Comparison of ENCODE assay signal across 15 cellular contexts in genomic region chr1:91427741-91428140, GRCh38. TPM values are rescaled to one million over a fixed set of nuclear protein-coding genes. Genes with fewer than 3 reads are reported as not detected.
DNase-seq lines count a peak whose midpoint lies in the region; FAIRE-seq and TF ChIP-seq lines count a peak whose summit lies in the region.
"Had no signal": no experiment of that assay in that cellular context is flagged by ENCODE, and none has a peak within 500 bp of the region (broad histone marks: within the 10 kb centered on the region; RNA-seq: fewer than 3 reads in every experiment).

No MANE protein-coding gene starts in this region.

- FAIRE-seq in GM19239 (lab: Jason Lieb, UNC), result no peak
- FAIRE-seq: H54 had no signal

- H3K27me3 ChIP-seq in endodermal cell (ENCODE audit: control insufficient read depth, insufficient read depth, low read length, poor library complexity, severe bottlenecking), result no peaks in the 10 kb centered on the region

- H3K9me3 ChIP-seq in endodermal cell (ENCODE audit: control insufficient read depth, low read length), result no peaks in the 10 kb centered on the region

- peak overlapping the region; percentile 87 for H3K27ac Mint-ChIP-seq in endodermal cell
- no peak overlapping the region for H3K27ac Mint-ChIP-seq in MCF 10A (ENCODE audit: low read depth, unreplicated experiment)
- H3K27ac Mint-ChIP-seq: activated naive CD8-positive, alpha-beta T cell treated with anti-CD3 and anti-CD28 coated beads for 36 hours; CD8-positive, alpha-beta memory T cell had no signal

- H3K9me3 Mint-ChIP-seq in endodermal cell, result no peaks in the 10 kb centered on the region
- peaks cover 15% of the 10 kb centered on the region for H3K9me3 Mint-ChIP-seq in MCF 10A (ENCODE audit: unreplicated experiment)

- in situ Hi-C loops in ACHN (cut with HindIII; ENCODE audit: low pct_ligation_motif_present, low pct_unique_long_range_greater_than_20kb, low sequenced_read_pairs), result no loop called here

- H3K4me1 ChIP-seq in endodermal cell (ENCODE audit: control insufficient read depth, insufficient read depth, low read length), result no peaks in the 10 kb centered on the region

- BruUV-seq in MCF 10A (replicated peaks; lab: Mats Ljungman, UMichigan), result no TSS peak

- H3K27me3 Mint-ChIP-seq in endodermal cell (ENCODE audit: insufficient read depth), result peaks cover 15% of the 10 kb centered on the region
- H3K27me3 Mint-ChIP-seq in MCF 10A (ENCODE audit: insufficient read depth, unreplicated experiment), result peaks cover 58% of the 10 kb centered on the region

- H3K36me3 ChIP-seq in endodermal cell (ENCODE audit: control insufficient read depth, insufficient read depth, low read length), result no peaks in the 10 kb centered on the region

- no peaks in the 10 kb centered on the region for H3K36me3 Mint-ChIP-seq in endodermal cell (ENCODE audit: low read depth)
- H3K36me3 Mint-ChIP-seq in MCF 10A (ENCODE audit: insufficient read depth, unreplicated experiment), result no peaks in the 10 kb centered on the region
- H3K36me3 Mint-ChIP-seq: activated naive CD8-positive, alpha-beta T cell treated with anti-CD3 and anti-CD28 coated beads for 36 hours had no signal

- no peak overlapping the region for H3K4me3 ChIP-seq in endodermal cell (ENCODE audit: low read length)

- H3K4me3 Mint-ChIP-seq in endodermal cell (peak overlapping the region; percentile 58), MCF 10A (ENCODE audit: unreplicated experiment) (no peak overlapping the region)
- H3K4me3 Mint-ChIP-seq: activated naive CD8-positive, alpha-beta T cell treated with anti-CD3 and anti-CD28 coated beads for 36 hours; CD8-positive, alpha-beta memory T cell had no signal

- no peak overlapping the region for H3K27ac ChIP-seq in endodermal cell (ENCODE audit: low read depth, low read length)

- H3K4me1 Mint-ChIP-seq in endodermal cell, result peaks cover 7% of the 10 kb centered on the region
- peaks cover 4% of the 10 kb centered on the region for H3K4me1 Mint-ChIP-seq in MCF 10A (ENCODE audit: insufficient read depth, unreplicated experiment)
- H3K4me1 Mint-ChIP-seq: activated naive CD8-positive, alpha-beta T cell treated with anti-CD3 and anti-CD28 coated beads for 36 hours; CD8-positive, alpha-beta memory T cell had no signal

- POLR2A ChIA-PET in MCF 10A (lab: Yijun Ruan, JAX), result no interaction called here

- H3K9ac ChIP-seq in endodermal cell (ENCODE audit: extremely low read depth, low read length, poor library complexity, severe bottlenecking), result no peak overlapping the region

- 60 to 68% methylated on average over 2 to 7 of the region's 13 CpGs for WGBS in endodermal cell (ENCODE audit: insufficient coverage in 1 of 2, insufficient read length in 1 of 2), 2 experiments

- intact Hi-C loops in MCF 10A (cut with micrococcal nuclease), result no loop called here

- DNase-seq in ACHN, result peak; percentile 27
- peak; percentile 8 for DNase-seq in ELF-1 (ENCODE audit: low read depth, low spot score)
- DNase-seq in NCI-H2107 treated with DMSO at 0.1 percent for 48 hours (lab: John Stamatoyannopoulos, UW; ENCODE audit: unreplicated experiment), result peak; percentile 32
- peak; percentile 66 for DNase-seq in endodermal cell
- no peak for DNase-seq in GM19239 (ENCODE audit: insufficient read length, low spot score)
- DNase-seq in SHP77 (lab: John Stamatoyannopoulos, UW), result no peak
- no peak for DNase-seq in MCF 10A (ENCODE audit: unreplicated experiment)
- DNase-seq: activated naive CD8-positive, alpha-beta T cell treated with anti-CD3 and anti-CD28 coated beads for 36 hours; CD8-positive, alpha-beta memory T cell; NCI-H187; NCI-H524 treated with DMSO at 0.1 percent for 48 hours; nucleus accumbens; stimulated activated CD4-positive, alpha-beta T cell treated with anti-CD3 and anti-CD28 coated beads, Interleukin-12 subunit alpha, Interleukin-12 subunit beta, amount 100 ng/mL, for 4 hours; T-helper 9 cell had no signal

- CTCF ChIA-PET in MCF 10A (lab: Yijun Ruan, JAX), result interaction anchor here (0.7 to 1.0 kb wide), 2 partner anchors 21 to 261 kb away, joined by 3 to 4 read pairs; no protein-coding TSS in a partner anchor

- TF ChIP-seq CTCF in endodermal cell (conservative IDR thresholded peaks at IDR 0.05) (no peak), MCF 10A (IDR thresholded peaks at IDR 0.05; ENCODE audit: unreplicated experiment) (no peak)

RNA-seq across cellular contexts. Expression of gene HFM1, which starts 23.1 kb away (rescaled TPM):
- total RNA-seq in endodermal cell (1 to 10 TPM; 4.6 to 5.9 TPM), MCF 10A (2022) (not detected in 2 replicates)
- polyA plus RNA-seq in endodermal cell (2013, experiment 1 of 2), result 10.0 TPM
- 10.8 TPM for polyA plus RNA-seq in endodermal cell (2013, experiment 2 of 2)
- total RNA-seq: CD8-positive, alpha-beta memory T cell had no signal
- polyA plus RNA-seq: CD8-positive, alpha-beta memory T cell had no signal

Comparison
In these comparisons a context has a peak if more than half of its experiments do, and no peak if none do; other contexts are left out.
1. DNase-seq: peak in ACHN (single experiment), ELF-1 (single experiment), NCI-H2107 treated with DMSO at 0.1 percent for 48 hours (single experiment) and endodermal cell (single experiment); none in GM19239 (single experiment), SHP77 (0 of 2) and MCF 10A (single experiment).